In the genomic region with DNA sequence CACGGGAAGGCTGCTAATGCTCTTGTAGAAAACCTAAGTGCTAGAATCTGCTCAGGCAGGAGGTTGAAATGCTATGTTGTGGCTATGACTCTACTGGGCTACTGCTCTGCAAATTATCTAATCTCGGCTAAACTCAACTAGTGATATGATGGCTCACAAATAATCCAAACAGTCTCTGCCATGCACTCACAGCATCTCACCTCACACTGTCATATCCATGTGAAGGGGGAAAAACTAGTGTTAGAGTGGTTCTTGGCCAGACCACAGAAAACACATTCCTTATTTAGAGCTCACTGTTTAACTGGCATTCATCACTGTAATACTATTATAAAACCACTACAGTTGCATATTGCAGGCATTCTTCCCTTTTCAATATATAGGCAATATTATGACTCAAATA, we compare ENCODE assay signal across 18 cellular contexts.
A peak's percentile ranks its signal among the peaks of the same experiment; 100 is the strongest.
DNase-seq lines count a peak whose midpoint lies in the region; ATAC-seq and TF ChIP-seq lines count a peak whose summit lies in the region.
"Had no signal": no experiment of that assay in that cellular context is flagged by ENCODE, and none has a peak within 500 bp of the region (broad histone marks: within the 10 kb centered on the region; RNA-seq: fewer than 3 reads in every experiment).

No MANE protein-coding gene starts in this region.

- ATAC-seq in SK-N-SH treated with all-trans-retinoic acid at 6 μM for 48 hours = peak; percentile 81
- ATAC-seq: naive thymus-derived CD8-positive, alpha-beta T cell had no signal

- H3K9me3 ChIP-seq in cardiac muscle cell (ENCODE audit: low read depth) = no peaks in the 10 kb centered on the region

- peak overlapping the region; percentile 44 for H3K27ac ChIP-seq in cardiac muscle cell

- peak; percentile 42 for DNase-seq in GM04503 (ENCODE audit: low read depth)
- DNase-seq in cardiac muscle cell (ENCODE audit: low read depth in 1 of 2, low spot score in 1 of 2) = peak in 1 of 2 donors; percentile 58
- peak; percentile 42 for DNase-seq in renal cortical epithelial cell (ENCODE audit: low read depth)
- DNase-seq in HK-2 (ENCODE audit: unreplicated experiment) = no peak
- no peak for DNase-seq in NCI-H446 (lab: John Stamatoyannopoulos, UW)
- DNase-seq in DMS79 (lab: John Stamatoyannopoulos, UW) = no peak
- DNase-seq in germinal center (ENCODE audit: low spot score) = no peak
- DNase-seq: activated CD4-positive, alpha-beta T cell treated with anti-CD3 and anti-CD28 coated beads, Interleukin-2, amount 50 U/mL, for 1 hour; aorta; GF-D8; kidney; naive thymus-derived CD8-positive, alpha-beta T cell; NCI-H1930; NCI-H526 treated with DMSO at 0.1 percent for 48 hours; retina; stimulated activated CD4-positive, alpha-beta T cell treated with anti-CD3 and anti-CD28 coated beads, Interleukin-4, amount 100 ng/mL, for 4 hours; T1000 had no signal

- no peaks in the 10 kb centered on the region for H3K36me3 ChIP-seq in cardiac muscle cell

- H3K4me3 ChIP-seq in cardiac muscle cell = no peak overlapping the region

- TF ChIP-seq CTCF in cardiac muscle cell (IDR thresholded peaks at IDR 0.05; ENCODE audit: low read depth, low read length) = no peak

- H3K4me1 ChIP-seq in cardiac muscle cell (ENCODE audit: low read depth) = peaks cover 22% of the 10 kb centered on the region

- no peaks in the 10 kb centered on the region for H3K27me3 ChIP-seq in cardiac muscle cell

TF ChIP-seq in SK-N-SH treated with all-trans-retinoic acid at 6 μM for 48 hours, 23 proteins besides CTCF, POLR2A, EP300 and RAD21:
- TF ChIP-seq ISL1 (CRISPR knock-in tag; IDR thresholded peaks at IDR 0.05) (0 out of 2 replicates have a peak, but pooled peaks have one; percentile 30), OSR1 (CRISPR knock-in tag; IDR thresholded peaks at IDR 0.05) (no peak)

Comparison
In these comparisons a context has a peak if more than half of its experiments do, and no peak if none do; other contexts are left out.
1. DNase-seq: peak in GM04503 (single experiment) and renal cortical epithelial cell (single experiment); none in HK-2 (single experiment), NCI-H446 (0 of 2), DMS79 (single experiment) and germinal center (single experiment).